In genomic region chr18:22844643-22845042, GRCh38 we compare ENCODE assay signal across 16 cellular contexts.
"Had no signal": no experiment of that assay in that cellular context is flagged by ENCODE, and none has a peak within 500 bp of the region (broad histone marks: within the 10 kb centered on the region; RNA-seq: fewer than 3 reads in every experiment).

No MANE protein-coding gene starts in this region.

- H3K4me1 Mint-ChIP-seq: natural killer cell had no signal

- H3K4me1 ChIP-seq: right atrium auricular region, sigmoid colon had no signal

- H3K36me3 ChIP-seq: heart left ventricle, right atrium auricular region, sigmoid colon had no signal

- FAIRE-seq: colon, frontal cortex had no signal

- H3K4me3 Mint-ChIP-seq: dendritic cell treated with granulocyte-macrophage colony-stimulating factor and Interleukin-4, amounts not matched to agents 40 ng/mL and 50 ng/mL, for 4 days; mesothelial cell of epicardium; natural killer cell; neural crest cell had no signal

- H3K9me3 Mint-ChIP-seq: dendritic cell treated with granulocyte-macrophage colony-stimulating factor and Interleukin-4, amounts not matched to agents 40 ng/mL and 50 ng/mL, for 4 days; mesothelial cell of epicardium; natural killer cell had no signal

- H3K27me3 Mint-ChIP-seq: dendritic cell treated with granulocyte-macrophage colony-stimulating factor and Interleukin-4, amounts not matched to agents 40 ng/mL and 50 ng/mL, for 4 days had no signal

- H3K27ac Mint-ChIP-seq: dendritic cell treated with granulocyte-macrophage colony-stimulating factor and Interleukin-4, amounts not matched to agents 40 ng/mL and 50 ng/mL, for 4 days; mesothelial cell of epicardium; natural killer cell had no signal

- ATAC-seq: heart left ventricle, natural killer cell had no signal

- H3K4me3 ChIP-seq: heart left ventricle, right atrium auricular region, sigmoid colon had no signal

- H3K36me3 Mint-ChIP-seq: mesothelial cell of epicardium, natural killer cell had no signal

- H3K27me3 ChIP-seq: heart left ventricle, right atrium auricular region, sigmoid colon had no signal

- DNase-seq: erythroblast; heart left ventricle; hippocampal formation; kidney glomerular epithelial cell; natural killer cell; posterior cingulate gyrus; sigmoid colon; stimulated activated CD4-positive, alpha-beta T cell treated with anti-CD3 and anti-CD28 coated beads, Interleukin-12 subunit alpha, Interleukin-12 subunit beta, amount 100 ng/mL, for 4 hours; stimulated activated naive CD4-positive, alpha-beta T cell treated with Interleukin-2 at 50 U/mL for 16 hours; trophoblast cell had no signal

- H3K9me3 ChIP-seq: heart left ventricle, right atrium auricular region, sigmoid colon had no signal

- H3K27ac ChIP-seq: heart left ventricle, right atrium auricular region, sigmoid colon had no signal
